Comparison of ENCODE assay signal across 8 cellular contexts in the genomic region with DNA sequence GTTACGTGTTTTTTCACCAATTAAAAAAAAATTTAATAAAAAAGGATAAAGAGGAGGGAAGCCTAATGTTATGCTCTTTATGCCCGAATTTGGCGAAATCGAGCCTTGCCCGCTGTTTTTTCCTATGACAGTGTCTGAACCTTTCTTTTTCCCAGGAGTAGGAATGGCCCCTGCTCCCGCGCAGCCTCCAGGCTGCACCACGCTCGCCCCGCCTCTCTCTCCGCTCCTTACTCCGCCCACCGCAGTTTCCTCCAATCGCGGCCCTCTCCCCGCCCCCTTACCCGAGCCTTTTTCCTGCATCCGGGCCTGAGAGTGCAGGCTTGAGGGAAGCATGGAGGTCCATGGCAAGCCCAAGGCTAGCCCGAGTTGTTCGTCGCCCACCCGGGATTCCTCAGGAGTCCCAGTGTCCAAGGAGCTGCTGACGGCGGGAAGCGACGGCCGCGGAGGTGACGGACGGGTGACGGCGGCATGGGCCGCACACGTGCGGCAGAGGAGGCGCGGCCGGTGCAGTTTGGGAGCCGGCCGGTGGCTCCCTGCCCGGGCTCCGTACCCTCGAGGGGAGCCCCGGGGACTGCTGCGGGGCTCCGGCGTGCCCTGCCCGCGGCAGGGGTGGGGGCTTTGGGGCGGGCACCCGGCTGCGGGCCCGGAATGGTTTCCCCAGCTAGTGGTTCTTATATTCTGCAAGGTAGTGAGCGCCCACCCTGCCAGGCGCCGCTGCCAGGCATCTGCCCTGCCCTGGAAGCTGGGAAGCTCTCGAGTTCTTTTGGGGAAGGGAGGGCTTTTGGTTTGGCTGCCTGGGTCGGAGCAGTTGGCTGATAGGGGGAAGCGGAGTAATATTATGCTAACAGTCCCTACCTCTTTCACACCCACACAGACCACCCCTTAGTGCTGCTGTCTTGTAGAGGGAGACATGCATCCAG. TPM values are rescaled to one million over a fixed set of nuclear protein-coding genes. Genes with fewer than 3 reads are reported as not detected.
DNase-seq lines count a peak whose midpoint lies in the region; ATAC-seq and TF ChIP-seq lines count a peak whose summit lies in the region.

A gene with protein sequence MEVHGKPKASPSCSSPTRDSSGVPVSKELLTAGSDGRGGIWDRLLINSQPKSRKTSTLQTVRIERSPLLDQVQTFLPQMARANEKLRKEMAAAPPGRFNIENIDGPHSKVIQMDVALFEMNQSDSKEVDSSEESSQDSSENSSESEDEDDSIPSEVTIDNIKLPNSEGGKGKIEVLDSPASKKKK (plus strand): TSS at position 295 of the 920 bp plus-strand sequence. CDS start 37 bp downstream, at position 332.

- peak within 1 kb of the TSS; percentile 43 for H3K27ac Mint-ChIP-seq in T-helper 2 cell treated with Interferon-gamma antibody and Interleukin-4, amounts not matched to agents 5 μg/mL and 100 μg/mL, for 36 hours

- WGBS in aorta, 2 donors, result 0% methylated on average over 57 to 59 of the region's 59 CpGs

- H3K27me3 ChIP-seq in ascending aorta, result no peaks in the 10 kb centered on the region
- H3K27me3 ChIP-seq in rectal smooth muscle tissue (ENCODE audit: control insufficient read depth, insufficient read depth, low read length), result no peaks in the 10 kb centered on the region
- H3K27me3 ChIP-seq in aorta (ENCODE audit: control insufficient read depth in 1 of 2, insufficient read depth in 2 of 2, low read length in 1 of 2), result no peaks in the 10 kb centered on the region

- H3K36me3 ChIP-seq in ascending aorta (peaks cover 0 to 19% of the 10 kb centered on the region in 2 donors), rectal smooth muscle tissue (ENCODE audit: control insufficient read depth, insufficient read depth, low read length) (peaks cover 3% of the 10 kb centered on the region), aorta (ENCODE audit: control insufficient read depth in 1 of 2, insufficient read depth in 2 of 2, low read length in 1 of 2) (no peaks in the 10 kb centered on the region)

- TF ChIP-seq CTCF in ascending aorta (IDR thresholded peaks at IDR 0.05), result no peak

- H3K27ac ChIP-seq in ascending aorta (peak within 1 kb of the TSS; percentile 52 to 58), rectal smooth muscle tissue (ENCODE audit: low read depth, low read length) (peak within 1 kb of the TSS; percentile 46), aorta (ENCODE audit: low read depth in 1 of 2, low read length in 2 of 2) (peak within 1 kb of the TSS in 1 of 2 donors; percentile 32)

- peak within 1 kb of the TSS; percentile 88 for H3K4me3 Mint-ChIP-seq in T-helper 2 cell treated with Interferon-gamma antibody and Interleukin-4, amounts not matched to agents 5 μg/mL and 100 μg/mL, for 36 hours

- H3K4me3 ChIP-seq in ascending aorta (peak within 1 kb of the TSS; percentile 72 to 76), rectal smooth muscle tissue (ENCODE audit: low read length) (peak within 1 kb of the TSS; percentile 92), aorta (ENCODE audit: low read length in 2 of 2) (peak within 1 kb of the TSS; percentile 79 to 98)

- H3K27me3 Mint-ChIP-seq in T-helper 2 cell treated with Interferon-gamma antibody and Interleukin-4, amounts not matched to agents 5 μg/mL and 100 μg/mL, for 36 hours (ENCODE audit: low read depth), result peaks cover 11% of the 10 kb centered on the region

- H3K4me1 Mint-ChIP-seq in T-helper 2 cell treated with Interferon-gamma antibody and Interleukin-4, amounts not matched to agents 5 μg/mL and 100 μg/mL, for 36 hours (ENCODE audit: low read depth), result peaks cover 27% of the 10 kb centered on the region

- DNase-seq in NCI-H187 treated with DMSO at 0.1 percent for 48 hours (lab: John Stamatoyannopoulos, UW) (peak; percentile 96), ascending aorta (ENCODE audit: low spot score in 2 of 2) (peak; percentile 75 to 97), hepatic stellate cell (ENCODE audit: low spot score) (peak; percentile 94), aorta (peak; percentile 95 to 97)
- DNase-seq in T-helper 2 cell treated with Interferon-gamma antibody and Interleukin-4, amounts not matched to agents 5 μg/mL and 100 μg/mL, for 36 hours (ENCODE audit: low spot score), result peak; percentile 82

- peaks cover 8% of the 10 kb centered on the region for H3K9me3 Mint-ChIP-seq in T-helper 2 cell treated with Interferon-gamma antibody and Interleukin-4, amounts not matched to agents 5 μg/mL and 100 μg/mL, for 36 hours

- intact Hi-C loops in ascending aorta (cut with DNase I), result loop anchor here (1.0 to 5.0 kb wide), 2 partner anchors 28 to 66 kb away; a partner anchor contains a TSS
- intact Hi-C loops in aorta (cut with DNase I), result no loop called here

- peak; percentile 97 for ATAC-seq in GM18505 (IDR thresholded peaks at IDR 0.05; ENCODE audit: unreplicated experiment)
- peak; percentile 96 for ATAC-seq in HG02943 (IDR thresholded peaks at IDR 0.05; ENCODE audit: low read depth, unreplicated experiment)
- ATAC-seq in aorta (ENCODE audit: low FRiP score), result peak; percentile 99

- peaks cover 5 to 17% of the 10 kb centered on the region in 2 donors for H3K4me1 ChIP-seq in ascending aorta
- H3K4me1 ChIP-seq in rectal smooth muscle tissue (ENCODE audit: control insufficient read depth, insufficient read depth, low read length), result peaks cover 4% of the 10 kb centered on the region
- peaks cover 4 to 8% of the 10 kb centered on the region in 2 donors for H3K4me1 ChIP-seq in aorta (ENCODE audit: control insufficient read depth in 1 of 2, insufficient read depth in 2 of 2, low read length in 2 of 2)

- H3K36me3 Mint-ChIP-seq in T-helper 2 cell treated with Interferon-gamma antibody and Interleukin-4, amounts not matched to agents 5 μg/mL and 100 μg/mL, for 36 hours (ENCODE audit: low read depth), result peaks cover 33% of the 10 kb centered on the region

- peak within 1 kb of the TSS; percentile 80 for H3K9ac ChIP-seq in rectal smooth muscle tissue (ENCODE audit: low read length)

- TF ChIP-seq POLR2A in GM18505 (IDR thresholded peaks at IDR 0.05; ENCODE audit: borderline replicate concordance, extremely low read depth, insufficient read depth, insufficient read length), result peak; percentile 80

- no peaks in the 10 kb centered on the region for H3K9me3 ChIP-seq in ascending aorta
- H3K9me3 ChIP-seq in aorta (ENCODE audit: control insufficient read depth, low read length), result no peaks in the 10 kb centered on the region

RNA-seq across cellular contexts. Expression of the gene that starts here (rescaled TPM):
- total RNA-seq in ascending aorta (31.9 TPM), aorta (10 to 100 TPM in 1 of 2 donors, 1 to 10 TPM in 1; 9.5 to 12.9 TPM)
- polyA plus RNA-seq in aorta, result 10 to 100 TPM in 1 of 2 donors, 1 to 10 TPM in 1; 6.8 to 12.6 TPM
